In the genomic region with DNA sequence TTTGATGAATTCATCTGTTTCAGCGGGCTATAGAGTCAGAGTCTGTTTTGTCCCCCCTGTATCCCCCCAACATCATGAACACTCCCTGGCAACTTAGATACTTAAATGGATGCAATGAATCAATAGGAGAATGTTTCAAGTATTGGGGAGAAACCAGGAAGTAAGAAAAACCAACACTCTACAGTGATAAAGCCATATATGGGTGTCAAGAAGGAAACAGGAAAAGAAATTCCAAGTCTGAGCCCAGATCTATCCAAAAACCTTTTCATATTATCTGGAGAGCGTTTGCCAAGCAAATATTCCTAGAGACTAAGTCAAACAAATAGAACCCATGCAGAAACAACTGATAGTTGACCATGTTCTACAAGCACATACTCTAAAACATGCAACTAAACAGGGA, we compare ENCODE assay signal across 20 cellular contexts. TPM values are rescaled to one million over a fixed set of nuclear protein-coding genes. Genes with fewer than 3 reads are reported as not detected.
DNase-seq lines count a peak whose midpoint lies in the region; ATAC-seq, FAIRE-seq and TF ChIP-seq lines count a peak whose summit lies in the region.
"Had no signal": no experiment of that assay in that cellular context is flagged by ENCODE, and none has a peak within 500 bp of the region (broad histone marks: within the 10 kb centered on the region; RNA-seq: fewer than 3 reads in every experiment).

No MANE protein-coding gene starts in this region.

- no peaks in the 10 kb centered on the region for H3K36me3 ChIP-seq in K562 (ENCODE audit: control insufficient read depth, insufficient read depth, low read length)
- no peaks in the 10 kb centered on the region for H3K36me3 ChIP-seq in GM23248 (ENCODE audit: low read depth)
- H3K36me3 ChIP-seq: breast epithelium had no signal

- POLR2A ChIA-PET in K562 (lab: Yijun Ruan, JAX): no interaction called here

- H3K4me3 ChIP-seq in K562 (no peak overlapping the region), GM23248 (no peak overlapping the region)
- H3K4me3 ChIP-seq: breast epithelium, GM12878 had no signal

- WGBS in K562 (ENCODE audit: insufficient coverage, low coverage, missing lambda C conversion rate): 69% methylated on average over 2 of the region's 2 CpGs
- 83 to 89% methylated on average over 2 of the region's 2 CpGs for WGBS in GM23248 (ENCODE audit: low coverage in 1 of 2, low lambda C conversion rate in 2 of 2, missing lambda C conversion rate in 2 of 2), 2 experiments

- H3K4me2 ChIP-seq in K562 (ENCODE audit: insufficient read depth, low read length) (no peak overlapping the region), GM23248 (ENCODE audit: unreplicated experiment) (no peak overlapping the region)

- CTCF ChIA-PET in K562 (lab: Yijun Ruan, JAX; ENCODE audit: low intra/inter-chr PET ratio): no interaction called here

- in situ Hi-C loops in K562 (cut with MboI) (loop anchor here (10.0 kb wide), 1 partner anchor 49 kb away; no protein-coding TSS in a partner anchor), GM23248 (cut with MboI) (loop anchor here (10.0 kb wide), 1 partner anchor 589 kb away; no protein-coding TSS in a partner anchor)

- H3K4me1 ChIP-seq in K562 (replicated peaks in 1 of 2; ENCODE audit: control insufficient read depth in 2 of 2, insufficient read depth in 2 of 2, low read length in 2 of 2): peaks cover 10 to 16% of the 10 kb centered on the region in 2 experiments
- H3K4me1 ChIP-seq in GM23248 (ENCODE audit: insufficient read depth): peaks cover 11% of the 10 kb centered on the region

- no peaks in the 10 kb centered on the region for H3K9me3 Mint-ChIP-seq in progenitor cell of endocrine pancreas (ENCODE audit: low read depth)
- H3K9me3 Mint-ChIP-seq: activated CD4-positive, alpha-beta T cell treated with anti-CD3 and anti-CD28 coated beads, Interleukin-2, amount 10 ng/mL, durations not matched to agents 24 days and 14 days; stimulated activated naive CD8-positive, alpha-beta T cell treated with anti-CD3 and anti-CD28 coated beads, Interleukin-15, Interleukin-2, amounts not matched to agents 100 ng/mL and 50 ng/mL, for 24 hours had no signal

- no peak for FAIRE-seq in K562 (lab: Jason Lieb, UNC)
- FAIRE-seq: A204.1, GM12878 had no signal

- H3K27ac ChIP-seq in K562 (ENCODE audit: extremely low read depth, low read depth, low read length) (no peak overlapping the region), GM23248 (no peak overlapping the region)
- H3K27ac ChIP-seq: epithelial cell of prostate had no signal

- H4K20me1 ChIP-seq in K562 (replicated peaks; ENCODE audit: control insufficient read depth, insufficient read depth, low read length) (no peaks in the 10 kb centered on the region), GM23248 (ENCODE audit: insufficient read depth) (no peaks in the 10 kb centered on the region)

- H3K9me1 ChIP-seq in K562 (ENCODE audit: control insufficient read depth, insufficient read depth, low read length): no peaks in the 10 kb centered on the region

- peaks cover 39% of the 10 kb centered on the region for H3K4me1 Mint-ChIP-seq in progenitor cell of endocrine pancreas (ENCODE audit: low read depth)

- H3K27me3 ChIP-seq in K562 (ENCODE audit: control insufficient read depth in 2 of 2, insufficient read depth in 2 of 2, low read length in 2 of 2) (no peaks in the 10 kb centered on the region), GM23248 (replicated peaks; ENCODE audit: insufficient read depth) (no peaks in the 10 kb centered on the region)
- H3K27me3 ChIP-seq: breast epithelium had no signal

- H3K9me3 ChIP-seq in K562 (replicated peaks; ENCODE audit: control insufficient read depth, insufficient read depth, low read depth, low read length): no peaks in the 10 kb centered on the region
- no peaks in the 10 kb centered on the region for H3K9me3 ChIP-seq in GM23248 (ENCODE audit: low read depth)
- H3K9me3 ChIP-seq: breast epithelium had no signal

- no peak for ATAC-seq in K562
- no peak for ATAC-seq in HG02588 (IDR thresholded peaks at IDR 0.05; ENCODE audit: unreplicated experiment)

- no peak overlapping the region for H3K27ac Mint-ChIP-seq in progenitor cell of endocrine pancreas
- H3K27ac Mint-ChIP-seq: activated CD4-positive, alpha-beta T cell treated with anti-CD3 and anti-CD28 coated beads, Interleukin-2, amount 10 ng/mL, durations not matched to agents 24 days and 14 days had no signal

- H3F3A ChIP-seq in GM23248 (ENCODE audit: insufficient read depth): peaks cover 14% of the 10 kb centered on the region

- no peak for TF ChIP-seq EP300 in K562 (IDR thresholded peaks at IDR 0.05; ENCODE audit: low read length)

- peaks cover 3% of the 10 kb centered on the region for H3K27me3 Mint-ChIP-seq in progenitor cell of endocrine pancreas

- DNase-seq in NCI-H2196 (lab: John Stamatoyannopoulos, UW; ENCODE audit: unreplicated experiment) (peak; percentile 14), NCI-H2196 treated with DMSO at 0.1 percent for 48 hours (lab: John Stamatoyannopoulos, UW; ENCODE audit: unreplicated experiment) (no peak), Kasumi-1 (lab: John Stamatoyannopoulos, UW) (peak; percentile 17 to 38), K562 (ENCODE audit: extremely low read depth in 1 of 4, low spot score in 3 of 4) (no peak), progenitor cell of endocrine pancreas (ENCODE audit: low spot score, unreplicated experiment) (no peak), nucleus accumbens (lab: John Stamatoyannopoulos, UW) (no peak), GM23248 (no peak)
- DNase-seq: activated CD4-positive, alpha-beta T cell treated with anti-CD3 and anti-CD28 coated beads, Interleukin-2, amount 10 ng/mL, durations not matched to agents 24 days and 14 days; foreskin fibroblast; H7; mammary epithelial cell; NCI-H1105; RPMI8226; SW 1271 had no signal

- TF ChIP-seq RAD21 in K562 (CRISPR knock-in tag; conservative IDR thresholded peaks at IDR 0.05 in 1 of 2, IDR thresholded peaks at IDR 0.05 in 1 of 2): no peak

- no peaks in the 10 kb centered on the region for H3K9me2 ChIP-seq in GM23248 (ENCODE audit: insufficient read depth)

- H3K79me2 ChIP-seq in K562 (ENCODE audit: control insufficient read depth, insufficient read depth, low read length) (peaks cover 28% of the 10 kb centered on the region), GM23248 (ENCODE audit: insufficient read depth) (peaks cover 29% of the 10 kb centered on the region)

- peak overlapping the region; percentile 15 for H3K4me3 Mint-ChIP-seq in progenitor cell of endocrine pancreas (ENCODE audit: low read depth)

- H2AFZ ChIP-seq in K562 (ENCODE audit: low read depth, low read length) (0 out of 2 replicates have a peak overlapping the region, but pooled peaks have one; percentile 24), GM23248 (no peak overlapping the region)

- no peak for TF ChIP-seq POLR2A in K562 (conservative IDR thresholded peaks at IDR 0.05)

- no peak overlapping the region for H3K9ac ChIP-seq in K562 (ENCODE audit: insufficient read depth in 1 of 2, low read depth in 2 of 2, low read length in 2 of 2)
- no peak overlapping the region for H3K9ac ChIP-seq in GM23248

- intact Hi-C loops in K562 (cut with micrococcal nuclease): loop anchor here (5.0 to 10.0 kb wide), 4 partner anchors 129 to 369 kb away; no protein-coding TSS in a partner anchor

- H3K36me3 Mint-ChIP-seq in progenitor cell of endocrine pancreas (ENCODE audit: insufficient read depth): no peaks in the 10 kb centered on the region

- no TSS peak for BruUV-seq in K562 (replicated peaks; lab: Mats Ljungman, UMichigan)

- TF ChIP-seq CTCF in K562 (IDR thresholded peaks at IDR 0.05 in 2 of 3, conservative IDR thresholded peaks at IDR 0.05 in 1 of 3; ENCODE audit: insufficient read depth in 2 of 3, low read depth in 1 of 3, low read length in 3 of 3): no peak
- no peak for TF ChIP-seq CTCF in progenitor cell of endocrine pancreas (IDR thresholded peaks at IDR 0.05; ENCODE audit: unreplicated experiment)

TF ChIP-seq in K562, 482 proteins besides CTCF, POLR2A, EP300 and RAD21:
- TF ChIP-seq IRF2 (CRISPR knock-in tag; IDR thresholded peaks at IDR 0.05) (no peak), ZNF347 (CRISPR knock-in tag; IDR thresholded peaks at IDR 0.05; ENCODE audit: low read depth) (no peak), KDM4B (IDR thresholded peaks at IDR 0.05; ENCODE audit: borderline replicate concordance in 2 of 2, low read depth in 1 of 2) (no peak), BRF1 (IDR thresholded peaks at IDR 0.05; ENCODE audit: borderline replicate concordance, extremely low read depth, insufficient read length) (no peak), ZNF75A (CRISPR knock-in tag; IDR thresholded peaks at IDR 0.05) (no peak), SRF (CRISPR knock-in tag; IDR thresholded peaks at IDR 0.05) (peak in 1 of 2 experiments; percentile 81; a peak in 1 of 4 replicates), BMI1 (IDR thresholded peaks at IDR 0.05; ENCODE audit: low read length) (no peak), TCF7L2 (IDR thresholded peaks at IDR 0.05; ENCODE audit: low read depth, low read length) (no peak)

RNA-seq across cellular contexts. Expression of gene GNAQ, which starts 2.3 kb away (rescaled TPM):
- total RNA-seq in K562 (2011; cell fraction: chromatin; rRNA removed; ENCODE audit: low replicate concordance): 28.6 and 79.4 TPM in 2 replicates
- total RNA-seq in K562 (2011; cell fraction: nucleolus; rRNA removed): 5.3 and 7.6 TPM in 2 replicates
- total RNA-seq in K562 (2011; cell fraction: nucleoplasm; rRNA removed): 12.1 and 18.6 TPM in 2 replicates
- 9.7 and 10.9 TPM in 2 replicates for total RNA-seq in K562 (2014; rRNA removed)
- total RNA-seq in K562 (2014; rRNA removed; fragmentation: Illumina TruSeq; extraction: Trizol): 17.5 and 20.7 TPM in 2 replicates
- total RNA-seq in K562 (2015; rRNA removed; fragmentation: Illumina TruSeq; extraction: Trizol): 17.8 and 18.8 TPM in 2 replicates
- 23.7 and 27.9 TPM in 2 replicates for total RNA-seq in K562 (2021)
- 19.4 and 25.6 TPM in 2 replicates for polyA plus RNA-seq in K562 (2011; rRNA removed)
- polyA plus RNA-seq in K562 (2011; cell fraction: cytosol; rRNA removed): 6.6 and 11.7 TPM in 2 replicates
- 14.6 and 27.6 TPM in 2 replicates for polyA plus RNA-seq in K562 (2011; cell fraction: nucleus; rRNA removed)
- 9.4 and 13.0 TPM in 2 replicates for polyA plus RNA-seq in K562 (2012)
- polyA plus RNA-seq in K562 (2014; fragmentation: Illumina TruSeq; extraction: Trizol): 21.3 and 22.2 TPM in 2 replicates
- polyA plus RNA-seq in K562 (2014; fragmentation: Nextera tagmentation; extraction: Ambion mirVana): 1 to 10 TPM; 4.8 to 8.9 TPM
- 10.4 and 11.0 TPM in 2 replicates for polyA plus RNA-seq in K562 (2014; rRNA removed)
- polyA minus RNA-seq in K562 (2011; rRNA and poly(A)+ RNA removed): 115 and 117 TPM in 2 replicates
- 18.7 and 22.0 TPM in 2 replicates for polyA minus RNA-seq in K562 (2011; cell fraction: cytosol; rRNA and poly(A)+ RNA removed)
- 10.4 and 13.6 TPM in 2 replicates for polyA minus RNA-seq in K562 (2011; cell fraction: nucleus; rRNA and poly(A)+ RNA removed)
- 64.1 and 64.9 TPM in 2 replicates for total RNA-seq in progenitor cell of endocrine pancreas
- 32.7 and 41.0 TPM in 2 replicates for total RNA-seq in GM23248 (2014; rRNA removed; shearing (Covaris generic))
- 11.1 and 11.5 TPM in 2 replicates for polyA plus RNA-seq in GM23248 (2016; fragmentation: Nextera tagmentation; extraction: Ambion mirVana)

Comparison
In these comparisons a context has a peak if more than half of its experiments do, and no peak if none do; other contexts are left out.
1. DNase-seq: peak in NCI-H2196 (single experiment) and Kasumi-1 (2 of 2); none in NCI-H2196 treated with DMSO at 0.1 percent for 48 hours (single experiment), K562 (0 of 4), progenitor cell of endocrine pancreas (single experiment), nucleus accumbens (0 of 56) and GM23248 (single experiment).